In the genomic region with DNA sequence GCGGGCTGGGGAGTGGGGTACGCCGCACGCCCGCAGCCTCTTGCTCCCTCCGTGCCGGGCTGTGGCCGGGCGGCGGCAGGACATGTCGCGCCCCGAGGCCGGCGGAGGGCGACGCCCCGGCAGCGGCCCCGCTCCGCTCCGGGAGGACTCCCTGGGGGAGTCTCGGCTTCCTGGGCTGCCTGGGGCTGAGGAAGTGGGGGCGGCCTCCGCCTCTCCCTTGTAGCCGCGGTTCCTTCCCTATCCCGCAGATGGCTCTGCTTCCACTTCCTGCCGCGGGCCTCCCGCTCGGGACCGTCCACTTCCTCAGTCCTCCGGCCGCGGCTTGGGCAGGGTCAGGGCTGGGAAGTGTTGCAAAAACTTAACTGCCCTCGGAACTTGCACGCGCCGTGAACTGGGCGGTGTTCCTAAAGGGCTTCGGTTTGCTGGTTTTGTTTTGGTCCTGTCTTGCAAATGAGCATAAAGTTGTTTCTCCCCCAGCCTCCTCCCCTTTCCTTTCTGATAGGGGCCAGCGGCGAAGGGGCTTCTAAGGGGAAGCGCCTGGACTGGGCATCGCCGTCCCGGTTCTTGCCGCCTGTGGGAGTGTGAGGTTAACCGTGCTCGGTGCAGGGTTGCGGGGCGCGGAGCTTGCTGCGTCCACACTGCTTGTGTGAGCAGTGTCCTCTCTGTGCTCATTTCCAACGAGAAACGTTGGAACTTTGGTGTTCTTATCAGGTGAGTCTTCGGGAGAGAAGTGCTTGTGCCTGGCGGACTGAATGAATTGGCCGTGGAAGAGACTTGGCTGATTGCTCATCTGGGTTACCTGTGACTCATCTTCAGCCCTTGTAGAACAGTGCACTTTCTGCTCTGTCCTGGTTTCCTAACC, we compare ENCODE assay signal across 8 cellular contexts. TPM values are rescaled to one million over a fixed set of nuclear protein-coding genes. Genes with fewer than 3 reads are reported as not detected.
DNase-seq lines count a peak whose midpoint lies in the region; ATAC-seq and TF ChIP-seq lines count a peak whose summit lies in the region.

No MANE protein-coding gene starts in this region.

- H3K4me1 Mint-ChIP-seq in activated CD8-positive, alpha-beta memory T cell treated with anti-CD3 and anti-CD28 coated beads, Interleukin-2, amount 10 ng/mL, durations not matched to agents 7 days and 5 days = peaks cover 58% of the 10 kb centered on the region
- H3K4me1 Mint-ChIP-seq in stimulated activated naive CD8-positive, alpha-beta T cell treated with anti-CD3 and anti-CD28 coated beads, Interleukin-15, amount 100 ng/mL, for 72 hours = peaks cover 61% of the 10 kb centered on the region

- H3K4me1 ChIP-seq in BE2C = no peaks in the 10 kb centered on the region

- H3K4me3 ChIP-seq in BE2C (ENCODE audit: low read depth, low read length) = peak overlapping the region; percentile 75
- H3K4me3 ChIP-seq in epithelial cell of esophagus (ENCODE audit: low read length) = peak overlapping the region; percentile 93

- DNase-seq in BE2C = peak; percentile 58
- DNase-seq in NCI-H2227 (lab: John Stamatoyannopoulos, UW; ENCODE audit: unreplicated experiment) = peak; percentile 78
- DNase-seq in activated CD8-positive, alpha-beta memory T cell treated with anti-CD3 and anti-CD28 coated beads, Interleukin-2, amount 10 ng/mL, durations not matched to agents 7 days and 5 days = peak; percentile 65
- peak; percentile 91 for DNase-seq in epithelial cell of esophagus (ENCODE audit: low read depth)
- DNase-seq in mesenteric fat pad (ENCODE audit: low spot score) = peak; percentile 95
- peak; percentile 30 to 42 for DNase-seq in stimulated activated naive CD8-positive, alpha-beta T cell treated with anti-CD3 and anti-CD28 coated beads, Interleukin-15, amount 100 ng/mL, for 72 hours

- H3K27ac Mint-ChIP-seq in activated CD8-positive, alpha-beta memory T cell treated with anti-CD3 and anti-CD28 coated beads, Interleukin-2, amount 10 ng/mL, durations not matched to agents 7 days and 5 days = peak overlapping the region; percentile 78
- peak overlapping the region; percentile 82 to 97 for H3K27ac Mint-ChIP-seq in stimulated activated naive CD8-positive, alpha-beta T cell treated with anti-CD3 and anti-CD28 coated beads, Interleukin-15, amount 100 ng/mL, for 72 hours

- no peaks in the 10 kb centered on the region for H3K36me3 ChIP-seq in BE2C

- H3K4me3 Mint-ChIP-seq in activated CD8-positive, alpha-beta memory T cell treated with anti-CD3 and anti-CD28 coated beads, Interleukin-2, amount 10 ng/mL, durations not matched to agents 7 days and 5 days = peak overlapping the region; percentile 98
- H3K4me3 Mint-ChIP-seq in stimulated activated naive CD8-positive, alpha-beta T cell treated with anti-CD3 and anti-CD28 coated beads, Interleukin-15, amount 100 ng/mL, for 72 hours = peak overlapping the region; percentile 86 to 96

- H3K27me3 ChIP-seq in BE2C = no peaks in the 10 kb centered on the region

- peaks cover 4% of the 10 kb centered on the region for H3K9me3 Mint-ChIP-seq in activated CD8-positive, alpha-beta memory T cell treated with anti-CD3 and anti-CD28 coated beads, Interleukin-2, amount 10 ng/mL, durations not matched to agents 7 days and 5 days (ENCODE audit: low read depth)
- no peaks in the 10 kb centered on the region for H3K9me3 Mint-ChIP-seq in stimulated activated naive CD8-positive, alpha-beta T cell treated with anti-CD3 and anti-CD28 coated beads, Interleukin-15, amount 100 ng/mL, for 72 hours

- CTCF ChIA-PET in activated CD8-positive, alpha-beta memory T cell treated with anti-CD3 and anti-CD28 coated beads, Interleukin-2, amount 10 ng/mL, durations not matched to agents 7 days and 5 days (lab: Charles Lee) = interaction anchor here (0.6 to 3.3 kb wide), 7 partner anchors 13 to 61 kb away, joined by 3 to 24 read pairs (median 8); no protein-coding TSS in a partner anchor

- TF ChIP-seq CTCF in BE2C (IDR thresholded peaks at IDR 0.05; ENCODE audit: low read depth, low read length) (peak; percentile 17), epithelial cell of esophagus (IDR thresholded peaks at IDR 0.05; ENCODE audit: insufficient read depth, low read depth, low read length, missing control alignments) (peak; percentile 45)

- H3K9me3 ChIP-seq in BE2C = no peaks in the 10 kb centered on the region

- H3K36me3 Mint-ChIP-seq in activated CD8-positive, alpha-beta memory T cell treated with anti-CD3 and anti-CD28 coated beads, Interleukin-2, amount 10 ng/mL, durations not matched to agents 7 days and 5 days = peaks cover 25% of the 10 kb centered on the region

- ATAC-seq in GM18502 (IDR thresholded peaks at IDR 0.05; ENCODE audit: poor library complexity, unreplicated experiment) (peak; percentile 30), HG02884 (IDR thresholded peaks at IDR 0.05; ENCODE audit: unreplicated experiment) (peak; percentile 26)
- peak; percentile 44 for ATAC-seq in activated CD8-positive, alpha-beta memory T cell treated with anti-CD3 and anti-CD28 coated beads, Interleukin-2, amount 10 ng/mL, durations not matched to agents 7 days and 5 days
- ATAC-seq in stimulated activated naive CD8-positive, alpha-beta T cell treated with anti-CD3 and anti-CD28 coated beads, Interleukin-15, amount 100 ng/mL, for 72 hours = peak; percentile 51

- H3K27me3 Mint-ChIP-seq in activated CD8-positive, alpha-beta memory T cell treated with anti-CD3 and anti-CD28 coated beads, Interleukin-2, amount 10 ng/mL, durations not matched to agents 7 days and 5 days = peaks cover 14% of the 10 kb centered on the region
- H3K27me3 Mint-ChIP-seq in stimulated activated naive CD8-positive, alpha-beta T cell treated with anti-CD3 and anti-CD28 coated beads, Interleukin-15, amount 100 ng/mL, for 72 hours = peaks cover 5% of the 10 kb centered on the region

RNA-seq across cellular contexts. Expression of a gene that starts 0.6 kb away (rescaled TPM):
- 45.6 TPM for polyA plus RNA-seq in BE2C (2012; ENCODE audit: insufficient read depth, insufficient read length, low read depth)
- total RNA-seq in activated CD8-positive, alpha-beta memory T cell treated with anti-CD3 and anti-CD28 coated beads, Interleukin-2, amount 10 ng/mL, durations not matched to agents 7 days and 5 days = 10 to 100 TPM; 36.7 to 41.8 TPM
- 50.8 TPM for total RNA-seq in mesenteric fat pad

RNA-seq across cellular contexts. Expression of a gene that starts 30.1 kb away (rescaled TPM):
- 19.6 TPM for polyA plus RNA-seq in BE2C (2012; ENCODE audit: insufficient read depth, insufficient read length, low read depth)
- total RNA-seq in activated CD8-positive, alpha-beta memory T cell treated with anti-CD3 and anti-CD28 coated beads, Interleukin-2, amount 10 ng/mL, durations not matched to agents 7 days and 5 days = 10 to 100 TPM; 20.3 to 21.4 TPM
- 20.4 TPM for total RNA-seq in mesenteric fat pad

Comparison
In these comparisons a context has a peak if more than half of its experiments do, and no peak if none do; other contexts are left out.
1. Peak in every context shown above with its lines: DNase-seq, ATAC-seq and H3K4me3 ChIP-seq.
2. DNase-seq: peak in every context shown above with its lines; median percentile 95 in mesenteric fat pad; 91 in epithelial cell of esophagus; 78 in NCI-H2227; 65 in activated CD8-positive, alpha-beta memory T cell treated with anti-CD3 and anti-CD28 coated beads, Interleukin-2, amount 10 ng/mL, durations not matched to agents 7 days and 5 days; 58 in BE2C; 36 in stimulated activated naive CD8-positive, alpha-beta T cell treated with anti-CD3 and anti-CD28 coated beads, Interleukin-15, amount 100 ng/mL, for 72 hours.